7 cellular contexts compared by ENCODE assay signal in genomic region chr7:44087914-44088838, GRCh38. TPM values are rescaled to one million over a fixed set of nuclear protein-coding genes. Genes with fewer than 3 reads are reported as not detected.
DNase-seq lines count a peak whose midpoint lies in the region; ATAC-seq, FAIRE-seq and TF ChIP-seq lines count a peak whose summit lies in the region.
"Had no signal": no experiment of that assay in that cellular context is flagged by ENCODE, and none has a peak within 500 bp of the region (broad histone marks: within the 10 kb centered on the region; RNA-seq: fewer than 3 reads in every experiment).

No MANE protein-coding gene starts in this region.

- H3K4me3 ChIP-seq in dorsolateral prefrontal cortex: peak overlapping the region in 1 of 59 donors; percentile 5

- ATAC-seq in GM21619 (IDR thresholded peaks at IDR 0.05; ENCODE audit: unreplicated experiment): no peak

- peaks cover 68% of the 10 kb centered on the region for H3K4me1 Mint-ChIP-seq in osteocyte (ENCODE audit: unreplicated experiment)

- DNase-seq in H54 (ENCODE audit: insufficient read length, low spot score): peak; percentile 95
- DNase-seq in dorsolateral prefrontal cortex: peak in 2 of 10 donors; percentile 56 to 57
- DNase-seq in osteocyte (ENCODE audit: extremely low spot score, unreplicated experiment): peak; percentile 94
- DNase-seq in iPS-NIHi7 (ENCODE audit: extremely low spot score): no peak
- DNase-seq in UCSD-AML1 (lab: John Stamatoyannopoulos, UW; ENCODE audit: unreplicated experiment): no peak
- DNase-seq: naive B cell had no signal

- H3K9me3 Mint-ChIP-seq in osteocyte (ENCODE audit: unreplicated experiment): no peaks in the 10 kb centered on the region

- H3K27me3 ChIP-seq in dorsolateral prefrontal cortex: no peaks in the 10 kb centered on the region

- peak overlapping the region in 53 of 59 donors; percentile 4 to 85 (median 62) for H3K27ac ChIP-seq in dorsolateral prefrontal cortex

- H3K36me3 Mint-ChIP-seq in osteocyte (ENCODE audit: unreplicated experiment): no peaks in the 10 kb centered on the region
- H3K36me3 Mint-ChIP-seq: naive B cell had no signal

- intact Hi-C loops in dorsolateral prefrontal cortex (cut with DNase I): loop anchor here in 1 of 2 donors (10.0 kb wide), 1 partner anchor 63 kb away; no protein-coding TSS in a partner anchor

- peak; percentile 76 for TF ChIP-seq POLR2A in H54 (IDR thresholded peaks at IDR 0.05; ENCODE audit: low read depth, low read length)

- peak overlapping the region; percentile 41 for H3K4me3 Mint-ChIP-seq in osteocyte (ENCODE audit: unreplicated experiment)
- H3K4me3 Mint-ChIP-seq: naive B cell had no signal

- no peak for FAIRE-seq in H54 (lab: Jason Lieb, UNC)

- peak overlapping the region; percentile 80 for H3K27ac Mint-ChIP-seq in osteocyte (ENCODE audit: unreplicated experiment)

- H3K27me3 Mint-ChIP-seq in osteocyte (ENCODE audit: unreplicated experiment): no peaks in the 10 kb centered on the region
- H3K27me3 Mint-ChIP-seq: naive B cell had no signal

- TF ChIP-seq CTCF in dorsolateral prefrontal cortex (IDR thresholded peaks at IDR 0.05 in 54 of 56, conservative IDR thresholded peaks at IDR 0.05 in 2 of 56; ENCODE audit: low read depth in 1 of 56, partially characterized antibody in 56 of 56) (no peak), osteocyte (IDR thresholded peaks at IDR 0.05) (no peak)

RNA-seq across cellular contexts. Expression of gene POLM, which starts 5.8 kb away (rescaled TPM):
- total RNA-seq in dorsolateral prefrontal cortex: 10 to 100 TPM; 10.6 to 34.8 (median 18.7) TPM
- 29.3 and 31.9 TPM in 2 replicates for total RNA-seq in osteocyte

RNA-seq across cellular contexts. Expression of gene AEBP1, which starts 16.0 kb away (rescaled TPM):
- total RNA-seq in dorsolateral prefrontal cortex (100 to 1,000 TPM in 5 of 120 experiments, 10 to 100 TPM in 114, 1 to 10 TPM in 1; 9.1 to 175 (median 43.5) TPM), osteocyte (781 and 794 TPM in 2 replicates)

RNA-seq across cellular contexts. Expression of gene PGAM2, which starts 22.8 kb away (rescaled TPM):
- 10 to 100 TPM in 66 of 120 experiments, 1 to 10 TPM in 54; 2.8 to 52.0 (median 11.0) TPM for total RNA-seq in dorsolateral prefrontal cortex
- 0.97 TPM in 1 of 2 replicates, not detected in the other for total RNA-seq in osteocyte

RNA-seq across cellular contexts. Expression of gene POLD2, which starts 35.2 kb away (rescaled TPM):
- total RNA-seq in dorsolateral prefrontal cortex (10 to 100 TPM; 33.8 to 83.9 (median 57.8) TPM), osteocyte (59.2 and 63.0 TPM in 2 replicates)

RNA-seq across cellular contexts. Expression of gene DBNL, which starts 43.7 kb away (rescaled TPM):
- total RNA-seq in dorsolateral prefrontal cortex (100 to 1,000 TPM in 17 of 120 experiments, 10 to 100 TPM in 103; 58.1 to 115 (median 89.4) TPM), osteocyte (94.5 and 106 TPM in 2 replicates)

Comparison
In these comparisons a context has a peak if more than half of its experiments do, and no peak if none do; other contexts are left out.
1. DNase-seq: peak in H54 (single experiment) and osteocyte (single experiment); none in iPS-NIHi7 (single experiment) and UCSD-AML1 (single experiment).